1 cellular context compared by ENCODE assay signal in genomic region chr5:150496098-150496497, GRCh38.
TF ChIP-seq lines count a peak whose summit lies in the region.

No MANE protein-coding gene starts in this region.

TF ChIP-seq in IMR-90, 13 proteins besides CTCF, POLR2A, EP300 and RAD21 (continued from another document):
- TF ChIP-seq ELK1 (IDR thresholded peaks at IDR 0.05; ENCODE audit: borderline replicate concordance, low read depth, low read length) (no peak), NFE2L2 (IDR thresholded peaks at IDR 0.05; ENCODE audit: low read depth, low read length) (no peak), SMC3 (IDR thresholded peaks at IDR 0.05; ENCODE audit: low read depth, low read length) (no peak), MAZ (IDR thresholded peaks at IDR 0.05; ENCODE audit: borderline replicate concordance, low read depth, low read length) (no peak)
